ENCODE assay signal across 32 cellular contexts in genomic region chr2:21803550-21803949, GRCh38.
"Had no signal": no experiment of that assay in that cellular context is flagged by ENCODE, and none has a peak within 500 bp of the region (broad histone marks: within the 10 kb centered on the region; RNA-seq: fewer than 3 reads in every experiment).

No MANE protein-coding gene starts in this region.

- H3K36me3 ChIP-seq: adrenal gland, ascending aorta, brain microvascular endothelial cell, breast epithelium, cardiac muscle cell had no signal

- H3K4me1 ChIP-seq: adrenal gland, body of pancreas, breast epithelium had no signal

- DNase-seq: activated effector memory CD4-positive, alpha-beta T cell treated with anti-CD3 and anti-CD28 coated beads, Interleukin-2, amount 50 U/mL, for 16 hours; activated effector memory CD4-positive, alpha-beta T cell treated with Interleukin-2 at 50 U/mL for 16 hours; activated gamma-delta T cell; activated gamma-delta T cell treated with Interleukin-2 at 50 U/mL for 16 hours; activated naive CD4-positive, alpha-beta T cell; activated naive CD4-positive, alpha-beta T cell treated with anti-CD3 and anti-CD28 coated beads for 36 hours; activated naive CD4-positive, alpha-beta T cell treated with anti-CD3 and anti-CD28 coated beads, Interleukin-2, amount 10 ng/mL, durations not matched to agents 7 days and 5 days; activated naive CD4-positive, alpha-beta T cell treated with anti-CD3 and anti-CD28 coated beads, Interleukin-2, amount 50 U/mL, for 16 hours; activated naive CD4-positive, alpha-beta T cell treated with Interleukin-2 at 50 U/mL for 16 hours; activated naive CD8-positive, alpha-beta T cell treated with anti-CD3 and anti-CD28 coated beads for 36 hours; activated naive CD8-positive, alpha-beta T cell treated with anti-CD3 and anti-CD28 coated beads, Interleukin-2, amount 10 ng/mL, durations not matched to agents 7 days and 5 days; activated naive CD8-positive, alpha-beta T cell treated with anti-CD3 and anti-CD28 coated beads, Interleukin-2, amount 50 U/mL, for 24 hours; activated T-cell treated with anti-CD3 and anti-CD28 coated beads, Interleukin-2, amount 50 U/mL, for 1 hour; activated T-cell treated with anti-CD3 and anti-CD28 coated beads, Interleukin-2, amount 50 U/mL, for 24 hours; activated T-cell treated with anti-CD3 and anti-CD28 coated beads, Interleukin-2, amount 50 U/mL, for 4 hours; activated T-cell treated with anti-CD3 and anti-CD28 coated beads, Interleukin-2, amount 50 U/mL, for 48 hours; activated T-cell treated with anti-CD3 and anti-CD28 coated beads, Interleukin-2, amount 50 U/mL, for 72 hours; adrenal gland; amniotic stem cell; amygdala; anterior cingulate cortex; aorta; body of pancreas; brain microvascular endothelial cell; caudate nucleus; central memory CD4-positive, alpha-beta T cell; cerebellar nuclear complex had no signal

- H3K27me3 ChIP-seq: adrenal gland, ascending aorta, body of pancreas, brain microvascular endothelial cell, breast epithelium, cardiac muscle cell had no signal

- H3K4me3 ChIP-seq: adrenal gland, ascending aorta, body of pancreas, breast epithelium, cardiac muscle cell had no signal

- H3K9me3 ChIP-seq: adrenal gland, ascending aorta, body of pancreas, breast epithelium had no signal

- H3K27ac ChIP-seq: adrenal gland, ascending aorta, body of pancreas, brain microvascular endothelial cell, breast epithelium, cardiac muscle cell had no signal

- ATAC-seq: activated naive CD4-positive, alpha-beta T cell treated with anti-CD3 and anti-CD28 coated beads, Interleukin-2, amount 50 U/mL, for 72 hours; activated naive CD8-positive, alpha-beta T cell treated with anti-CD3 and anti-CD28 coated beads, Interleukin-2, amount 50 U/mL, for 24 hours; activated T-cell treated with anti-CD3 and anti-CD28 coated beads, Interleukin-2, amount 50 U/mL, for 4 hours; activated T-cell treated with anti-CD3 and anti-CD28 coated beads, Interleukin-2, amount 50 U/mL, for 72 hours; activated T-helper 17 cell treated with anti-CD3 and anti-CD28 coated beads, Interleukin-2, amount 50 U/mL, for 72 hours; body of pancreas had no signal
